In genomic region chr2:151291224-151291623, GRCh38 we compare ENCODE assay signal across 26 cellular contexts. TPM values are rescaled to one million over a fixed set of nuclear protein-coding genes. Genes with fewer than 3 reads are reported as not detected.
A peak's percentile ranks its signal among the peaks of the same experiment; 100 is the strongest.
DNase-seq lines count a peak whose midpoint lies in the region; ATAC-seq and TF ChIP-seq lines count a peak whose summit lies in the region.
"Had no signal": no experiment of that assay in that cellular context is flagged by ENCODE, and none has a peak within 500 bp of the region (broad histone marks: within the 10 kb centered on the region; RNA-seq: fewer than 3 reads in every experiment).

No MANE protein-coding gene starts in this region.

- peaks cover 9% of the 10 kb centered on the region; the same call in 1 of the 2 replicates for H3K79me2 ChIP-seq in OCI-LY7 (ENCODE audit: insufficient read depth, low read depth, low read length)

- H3K4me3 ChIP-seq in OCI-LY7 (ENCODE audit: low read depth, low read length, poor library complexity, severe bottlenecking), result no peak overlapping the region
- H3K4me3 ChIP-seq in naive thymus-derived CD4-positive, alpha-beta T cell (ENCODE audit: low read length), result no peak overlapping the region
- H3K4me3 ChIP-seq: A549, ovary, thyroid gland had no signal

- H3K27me3 ChIP-seq in CD4-positive, alpha-beta T cell (ENCODE audit: control insufficient read depth, insufficient read depth, low read length), result no peaks in the 10 kb centered on the region
- no peaks in the 10 kb centered on the region for H3K27me3 ChIP-seq in naive thymus-derived CD4-positive, alpha-beta T cell (ENCODE audit: control insufficient read depth in 2 of 2, insufficient read depth in 2 of 2, low read length in 2 of 2)
- H3K27me3 ChIP-seq: gastroesophageal sphincter, ovary, thyroid gland had no signal

- H3K9me2 ChIP-seq in OCI-LY7 (ENCODE audit: insufficient read depth, low read length), result no peaks in the 10 kb centered on the region

- no peak overlapping the region for H3K27ac ChIP-seq in CD4-positive, alpha-beta T cell (ENCODE audit: low read depth, low read length)
- no peak overlapping the region for H3K27ac ChIP-seq in OCI-LY7 (ENCODE audit: low read depth, low read length, poor library complexity, severe bottlenecking)
- H3K27ac ChIP-seq in naive thymus-derived CD4-positive, alpha-beta T cell (ENCODE audit: low read depth, low read length), result no peak overlapping the region

- no TSS peak for BruUV-seq in OCI-LY7 (replicated peaks; lab: Mats Ljungman, UMichigan)

- no peaks in the 10 kb centered on the region for H3K36me3 ChIP-seq in OCI-LY7 (ENCODE audit: insufficient read depth, low read length)
- H3K36me3 ChIP-seq in naive thymus-derived CD4-positive, alpha-beta T cell (ENCODE audit: control insufficient read depth in 2 of 3, insufficient read depth in 3 of 3, low read length in 3 of 3), result peaks cover 0 to 6% (median 0%) of the 10 kb centered on the region in 3 experiments
- H3K36me3 ChIP-seq: gastroesophageal sphincter, ovary, thyroid gland had no signal

- intact Hi-C loops in CD4-positive, alpha-beta T cell (cut with DNase I, micrococcal nuclease), result loop anchor here in 1 of 2 experiments (2.0 to 10.0 kb wide), 2 partner anchors 120 to 534 kb away; partner anchors contain the start of gene ARL5A
- intact Hi-C loops in OCI-LY7 (cut with micrococcal nuclease; ENCODE audit: unreplicated experiment), result no loop called here
- intact Hi-C loops in naive thymus-derived CD4-positive, alpha-beta T cell (cut with micrococcal nuclease), result no loop called here
- intact Hi-C loops in left colon (cut with DNase I, micrococcal nuclease), result loop anchor here in 1 of 2 donors (5.0 kb wide), 1 partner anchor 121 kb away; no protein-coding TSS in a partner anchor

- H3K9me3 ChIP-seq in CD4-positive, alpha-beta T cell (ENCODE audit: control insufficient read depth, low read length), result no peaks in the 10 kb centered on the region
- H3K9me3 ChIP-seq in OCI-LY7 (ENCODE audit: low read length), result no peaks in the 10 kb centered on the region
- H3K9me3 ChIP-seq in naive thymus-derived CD4-positive, alpha-beta T cell (ENCODE audit: control insufficient read depth in 2 of 3, low read length in 3 of 3), result no peaks in the 10 kb centered on the region
- H3K9me3 ChIP-seq: A549, Caco-2, gastroesophageal sphincter, ovary, thyroid gland had no signal

- no peak for DNase-seq in activated CD4-positive, alpha-beta T cell treated with anti-CD3 and anti-CD28 coated beads, Interleukin-2, amount 10 ng/mL, durations not matched to agents 7 days and 5 days
- no peak for DNase-seq in activated CD4-positive, alpha-beta T cell treated with anti-CD3 and anti-CD28 coated beads for 48 hours
- no peak for DNase-seq in CD4-positive, alpha-beta T cell
- DNase-seq in OCI-LY7 (ENCODE audit: low spot score) (no peak), left colon (no peak), OCI-M1 (lab: John Stamatoyannopoulos, UW) (no peak)
- no peak for DNase-seq in naive thymus-derived CD4-positive, alpha-beta T cell
- DNase-seq: activated naive CD4-positive, alpha-beta T cell treated with anti-CD3 and anti-CD28 coated beads, Interleukin-2, amount 50 U/mL, for 16 hours; activated T-cell treated with anti-CD3 and anti-CD28 coated beads, Interleukin-2, amount 50 U/mL, for 48 hours; aorta; Caco-2; DMS79; GF-D8; GOT3; HFFc6; NCI-H1105; NCI-H187; NCI-H2171; nephron progenitor cell; ovary; stimulated activated CD4-positive, alpha-beta T cell treated with anti-CD3 and anti-CD28 coated beads, Interleukin-4, amount 100 ng/mL, for 24 hours; SW 1271 had no signal

- H3K4me3 Mint-ChIP-seq in activated CD4-positive, alpha-beta T cell treated with anti-CD3 and anti-CD28 coated beads, Interleukin-2, amount 10 ng/mL, durations not matched to agents 7 days and 5 days, result peak overlapping the region; percentile 90
- H3K4me3 Mint-ChIP-seq in CD4-positive, alpha-beta T cell, result peak overlapping the region; percentile 65
- peak overlapping the region in 6 of 10 donors; percentile 32 to 99 (median 65) for H3K4me3 Mint-ChIP-seq in naive thymus-derived CD4-positive, alpha-beta T cell
- H3K4me3 Mint-ChIP-seq: HFFc6, nephron progenitor cell had no signal

- peaks cover 33% of the 10 kb centered on the region for H3K4me1 Mint-ChIP-seq in activated CD4-positive, alpha-beta T cell treated with anti-CD3 and anti-CD28 coated beads, Interleukin-2, amount 10 ng/mL, durations not matched to agents 7 days and 5 days
- peaks cover 39% of the 10 kb centered on the region for H3K4me1 Mint-ChIP-seq in CD4-positive, alpha-beta T cell (ENCODE audit: low read depth)
- peaks cover 22 to 49% (median 31%) of the 10 kb centered on the region in 7 donors for H3K4me1 Mint-ChIP-seq in naive thymus-derived CD4-positive, alpha-beta T cell

- H2AFZ ChIP-seq in OCI-LY7 (ENCODE audit: low read length), result peak overlapping the region; percentile 99; the same call in 1 of the 2 replicates

- POLR2A ChIA-PET in activated CD4-positive, alpha-beta T cell treated with anti-CD3 and anti-CD28 coated beads, Interleukin-2, amount 10 ng/mL, durations not matched to agents 7 days and 5 days (lab: Charles Lee), result no interaction called here
- POLR2A ChIA-PET in CD4-positive, alpha-beta T cell (lab: Charles Lee), result interaction anchor here (4.0 kb wide), 1 partner anchor 29 kb away, joined by 145 read pairs; the partner anchor contains the start of gene RBM43
- POLR2A ChIA-PET in OCI-LY7 (lab: Charles Lee), result no interaction called here
- POLR2A ChIA-PET in naive thymus-derived CD4-positive, alpha-beta T cell (lab: Charles Lee), result interaction anchor here (0.6 to 2.7 kb wide), 2 partner anchors 879 to 1704 kb away, joined by 3 to 9 read pairs; partner anchors contain the start of gene MMADHC

- H3K4me2 ChIP-seq in OCI-LY7 (ENCODE audit: low read length), result no peak overlapping the region

- ATAC-seq in CD4-positive, alpha-beta T cell (ENCODE audit: poor library complexity), result no peak
- no peak for ATAC-seq in naive thymus-derived CD4-positive, alpha-beta T cell
- ATAC-seq in GM19023 (IDR thresholded peaks at IDR 0.05; ENCODE audit: unreplicated experiment) (no peak), left colon (no peak)
- ATAC-seq: A549, gastroesophageal sphincter had no signal

- H3K9me3 Mint-ChIP-seq in activated CD4-positive, alpha-beta T cell treated with anti-CD3 and anti-CD28 coated beads, Interleukin-2, amount 10 ng/mL, durations not matched to agents 7 days and 5 days, result peaks cover 2% of the 10 kb centered on the region
- H3K9me3 Mint-ChIP-seq in CD4-positive, alpha-beta T cell, result no peaks in the 10 kb centered on the region
- peaks cover 0 to 2% (median 0%) of the 10 kb centered on the region in 11 donors for H3K9me3 Mint-ChIP-seq in naive thymus-derived CD4-positive, alpha-beta T cell
- H3K9me3 Mint-ChIP-seq: HFFc6 had no signal

- H4K20me1 ChIP-seq in OCI-LY7 (ENCODE audit: insufficient read depth, low read length), result no peaks in the 10 kb centered on the region

- H3K36me3 Mint-ChIP-seq in activated CD4-positive, alpha-beta T cell treated with anti-CD3 and anti-CD28 coated beads, Interleukin-2, amount 10 ng/mL, durations not matched to agents 7 days and 5 days (ENCODE audit: low read depth), result peaks cover 22% of the 10 kb centered on the region
- peaks cover 30% of the 10 kb centered on the region for H3K36me3 Mint-ChIP-seq in CD4-positive, alpha-beta T cell (ENCODE audit: low read depth)
- peaks cover 0 to 21% (median 0%) of the 10 kb centered on the region in 5 donors for H3K36me3 Mint-ChIP-seq in naive thymus-derived CD4-positive, alpha-beta T cell

- H3K27me3 Mint-ChIP-seq in activated CD4-positive, alpha-beta T cell treated with anti-CD3 and anti-CD28 coated beads, Interleukin-2, amount 10 ng/mL, durations not matched to agents 7 days and 5 days, result no peaks in the 10 kb centered on the region
- H3K27me3 Mint-ChIP-seq in CD4-positive, alpha-beta T cell, result no peaks in the 10 kb centered on the region
- no peaks in the 10 kb centered on the region for H3K27me3 Mint-ChIP-seq in naive thymus-derived CD4-positive, alpha-beta T cell

- peaks cover 19% of the 10 kb centered on the region for H3K4me1 ChIP-seq in OCI-LY7 (ENCODE audit: insufficient read depth, low read length, poor library complexity, severe bottlenecking)
- H3K4me1 ChIP-seq in naive thymus-derived CD4-positive, alpha-beta T cell (ENCODE audit: control insufficient read depth in 2 of 2, insufficient read depth in 2 of 2, low read length in 2 of 2), result peaks cover 18 to 19% of the 10 kb centered on the region in 2 donors
- H3K4me1 ChIP-seq: Caco-2 had no signal

- no peak for TF ChIP-seq CTCF in CD4-positive, alpha-beta T cell (IDR thresholded peaks at IDR 0.05)
- no peak for TF ChIP-seq CTCF in OCI-LY7 (conservative IDR thresholded peaks at IDR 0.05; ENCODE audit: low read length)

- CTCF ChIA-PET in activated CD4-positive, alpha-beta T cell treated with anti-CD3 and anti-CD28 coated beads, Interleukin-2, amount 10 ng/mL, durations not matched to agents 7 days and 5 days (lab: Charles Lee), result no interaction called here
- CTCF ChIA-PET in CD4-positive, alpha-beta T cell (lab: Charles Lee), result interaction anchor here (2.3 kb wide), 1 partner anchor 30 kb away, joined by 8 read pairs; the partner anchor contains the start of gene RBM43
- CTCF ChIA-PET in OCI-LY7 (lab: Charles Lee; ENCODE audit: unreplicated experiment), result no interaction called here
- CTCF ChIA-PET in naive thymus-derived CD4-positive, alpha-beta T cell (lab: Charles Lee), result no interaction called here

- peak overlapping the region; percentile 99 for H3K27ac Mint-ChIP-seq in activated CD4-positive, alpha-beta T cell treated with anti-CD3 and anti-CD28 coated beads, Interleukin-2, amount 10 ng/mL, durations not matched to agents 7 days and 5 days
- H3K27ac Mint-ChIP-seq in CD4-positive, alpha-beta T cell, result peak overlapping the region; percentile 96
- peak overlapping the region in 7 of 9 donors; percentile 68 to 100 (median 99) for H3K27ac Mint-ChIP-seq in naive thymus-derived CD4-positive, alpha-beta T cell
- H3K27ac Mint-ChIP-seq: HFFc6, nephron progenitor cell had no signal

RNA-seq across cellular contexts. Expression of gene NMI, which starts 1.8 kb away (rescaled TPM):
- total RNA-seq in activated CD4-positive, alpha-beta T cell treated with anti-CD3 and anti-CD28 coated beads, Interleukin-2, amount 10 ng/mL, durations not matched to agents 7 days and 5 days, result 10 to 100 TPM; 71.6 to 80.7 TPM
- total RNA-seq in CD4-positive, alpha-beta T cell, result 10 to 100 TPM; 23.5 to 24.2 TPM
- total RNA-seq in OCI-LY7 (2014; rRNA removed; shearing (Covaris generic)), result 13.0 and 16.3 TPM in 2 replicates
- total RNA-seq in OCI-LY7 (2022) (5.4 and 6.0 TPM in 2 replicates), left colon (10 to 100 TPM; 17.0 to 20.1 TPM)
- 10 to 100 TPM; 14.9 to 69.9 (median 29.3) TPM for total RNA-seq in naive thymus-derived CD4-positive, alpha-beta T cell
- polyA plus RNA-seq in naive thymus-derived CD4-positive, alpha-beta T cell, result 10 to 100 TPM; 28.8 to 51.4 TPM

RNA-seq across cellular contexts. Expression of gene RBM43, which starts 29.6 kb away (rescaled TPM):
- 1 to 10 TPM; 6.9 to 8.2 TPM for total RNA-seq in activated CD4-positive, alpha-beta T cell treated with anti-CD3 and anti-CD28 coated beads, Interleukin-2, amount 10 ng/mL, durations not matched to agents 7 days and 5 days
- total RNA-seq in CD4-positive, alpha-beta T cell, result 10 to 100 TPM; 15.0 to 16.0 TPM
- total RNA-seq in OCI-LY7 (2014; rRNA removed; shearing (Covaris generic)), result 0.25 and 0.49 TPM in 2 replicates
- 0.83 and 0.91 TPM in 2 replicates for total RNA-seq in OCI-LY7 (2022)
- total RNA-seq in naive thymus-derived CD4-positive, alpha-beta T cell, result 10 to 100 TPM in 4 of 5 experiments, 1 to 10 TPM in 1; 6.4 to 19.2 (median 15.7) TPM
- polyA plus RNA-seq in naive thymus-derived CD4-positive, alpha-beta T cell, result 1 to 10 TPM; 4.9 to 6.0 TPM
- total RNA-seq in left colon, result 1 to 10 TPM; 3.1 to 5.0 TPM

Comparison
In these comparisons a context has a peak if more than half of its experiments do, and no peak if none do; other contexts are left out.
1. POLR2A ChIA-PET loops: an anchor here in CD4-positive, alpha-beta T cell (4.0 kb wide) and naive thymus-derived CD4-positive, alpha-beta T cell (0.6 to 2.7 kb wide); none called in activated CD4-positive, alpha-beta T cell treated with anti-CD3 and anti-CD28 coated beads, Interleukin-2, amount 10 ng/mL, durations not matched to agents 7 days and 5 days and OCI-LY7.